8 cellular contexts compared by ENCODE assay signal in the genomic region with DNA sequence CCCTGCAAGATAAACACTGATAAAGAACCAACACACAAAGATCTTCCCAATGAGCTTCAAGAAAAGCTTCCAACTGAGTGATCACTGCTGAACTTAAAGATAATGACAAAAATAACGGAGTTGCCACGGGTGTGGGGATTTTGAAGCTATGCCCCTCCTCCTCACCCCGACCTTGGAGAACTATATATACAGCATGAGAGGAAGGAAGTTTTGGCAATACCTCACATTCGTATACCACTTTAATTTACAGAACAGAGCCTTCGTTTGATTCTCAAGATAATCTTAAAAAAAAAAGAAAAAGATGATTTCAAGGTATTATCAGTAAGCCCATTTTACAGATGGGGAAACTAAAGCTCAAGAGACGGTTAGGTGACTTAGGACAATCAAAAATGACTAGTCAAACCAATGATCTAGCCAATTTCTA. TPM values are rescaled to one million over a fixed set of nuclear protein-coding genes. Genes with fewer than 3 reads are reported as not detected.
DNase-seq lines count a peak whose midpoint lies in the region; ATAC-seq and TF ChIP-seq lines count a peak whose summit lies in the region.

No MANE protein-coding gene starts in this region.

- 52% methylated on average over 6 of the region's 6 CpGs for WGBS in hepatocyte (ENCODE audit: low lambda C conversion rate, missing lambda C conversion rate)

- no peaks in the 10 kb centered on the region for H3K9me2 ChIP-seq in hepatocyte (replicated peaks; ENCODE audit: insufficient read depth)

- no peaks in the 10 kb centered on the region for H3K27me3 ChIP-seq in hepatocyte

- TF ChIP-seq CTCF in WTC11 (IDR thresholded peaks at IDR 0.05) = no peak
- no peak for TF ChIP-seq CTCF in hepatocyte (IDR thresholded peaks at IDR 0.05; ENCODE audit: poor library complexity)

- DNase-seq in activated naive CD4-positive, alpha-beta T cell treated with anti-CD3 and anti-CD28 coated beads, Interleukin-2, amount 10 ng/mL, durations not matched to agents 7 days and 5 days = peak; percentile 26
- no peak for DNase-seq in activated naive CD4-positive, alpha-beta T cell treated with Interleukin-2 at 50 U/mL for 16 hours
- no peak for DNase-seq in WTC11 (ENCODE audit: low spot score)
- DNase-seq in hepatocyte (ENCODE audit: low spot score) = no peak
- DNase-seq in stimulated activated naive B cell treated with anti-CD40 and anti-IgM and Interleukin-4, amounts not matched to agents 10 μg/mL and 1 μg/mL and 100 μg/mL, for 72 hours = no peak
- DNase-seq in NCI-H146 (lab: John Stamatoyannopoulos, UW) = no peak
- DNase-seq in NCI-H526 treated with DMSO at 0.1 percent for 48 hours (lab: John Stamatoyannopoulos, UW) = no peak

- H4K20me1 ChIP-seq in hepatocyte (ENCODE audit: insufficient read depth, poor library complexity, severe bottlenecking) = no peaks in the 10 kb centered on the region

- no peaks in the 10 kb centered on the region for H3K4me1 ChIP-seq in hepatocyte (ENCODE audit: insufficient read depth)

- peak overlapping the region; percentile 63 for H3K4me3 ChIP-seq in hepatocyte

- peaks cover 41% of the 10 kb centered on the region for H3K4me1 Mint-ChIP-seq in activated naive CD4-positive, alpha-beta T cell treated with anti-CD3 and anti-CD28 coated beads, Interleukin-2, amount 10 ng/mL, durations not matched to agents 7 days and 5 days
- H3K4me1 Mint-ChIP-seq in WTC11 = peaks cover 18% of the 10 kb centered on the region
- H3K4me1 Mint-ChIP-seq in stimulated activated naive B cell treated with anti-CD40 and anti-IgM and Interleukin-4, amounts not matched to agents 10 μg/mL and 1 μg/mL and 100 μg/mL, for 72 hours = peaks cover 25 to 38% of the 10 kb centered on the region in 2 donors

- H3K36me3 Mint-ChIP-seq in activated naive CD4-positive, alpha-beta T cell treated with anti-CD3 and anti-CD28 coated beads, Interleukin-2, amount 10 ng/mL, durations not matched to agents 7 days and 5 days = peaks cover 32% of the 10 kb centered on the region
- H3K36me3 Mint-ChIP-seq in WTC11 = no peaks in the 10 kb centered on the region
- H3K36me3 Mint-ChIP-seq in stimulated activated naive B cell treated with anti-CD40 and anti-IgM and Interleukin-4, amounts not matched to agents 10 μg/mL and 1 μg/mL and 100 μg/mL, for 72 hours = peaks cover 11 to 26% of the 10 kb centered on the region in 2 donors

- H3K9me3 ChIP-seq in hepatocyte (ENCODE audit: low read depth) = no peaks in the 10 kb centered on the region

- no peak for ATAC-seq in WTC11
- ATAC-seq in stimulated activated naive B cell treated with anti-CD40 and anti-IgM and Interleukin-4, amounts not matched to agents 10 μg/mL and 1 μg/mL and 100 μg/mL, for 72 hours (replicated peaks) = no peak
- no peak for ATAC-seq in GM18858 (IDR thresholded peaks at IDR 0.05; ENCODE audit: unreplicated experiment)

- H2AFZ ChIP-seq in hepatocyte = peak overlapping the region; percentile 77

- no peaks in the 10 kb centered on the region for H3K27me3 Mint-ChIP-seq in activated naive CD4-positive, alpha-beta T cell treated with anti-CD3 and anti-CD28 coated beads, Interleukin-2, amount 10 ng/mL, durations not matched to agents 7 days and 5 days
- H3K27me3 Mint-ChIP-seq in WTC11 (ENCODE audit: low read depth) = no peaks in the 10 kb centered on the region
- H3K27me3 Mint-ChIP-seq in stimulated activated naive B cell treated with anti-CD40 and anti-IgM and Interleukin-4, amounts not matched to agents 10 μg/mL and 1 μg/mL and 100 μg/mL, for 72 hours = no peaks in the 10 kb centered on the region

- peak overlapping the region; percentile 97 for H3K4me3 Mint-ChIP-seq in activated naive CD4-positive, alpha-beta T cell treated with anti-CD3 and anti-CD28 coated beads, Interleukin-2, amount 10 ng/mL, durations not matched to agents 7 days and 5 days
- peak overlapping the region; percentile 87 for H3K4me3 Mint-ChIP-seq in WTC11
- peak overlapping the region; percentile 94 for H3K4me3 Mint-ChIP-seq in stimulated activated naive B cell treated with anti-CD40 and anti-IgM and Interleukin-4, amounts not matched to agents 10 μg/mL and 1 μg/mL and 100 μg/mL, for 72 hours

- H3K27ac ChIP-seq in hepatocyte = peak overlapping the region; percentile 91

- H3K27ac Mint-ChIP-seq in activated naive CD4-positive, alpha-beta T cell treated with anti-CD3 and anti-CD28 coated beads, Interleukin-2, amount 10 ng/mL, durations not matched to agents 7 days and 5 days = peak overlapping the region; percentile 96
- H3K27ac Mint-ChIP-seq in WTC11 = peak overlapping the region; percentile 24
- peak overlapping the region; percentile 99 for H3K27ac Mint-ChIP-seq in stimulated activated naive B cell treated with anti-CD40 and anti-IgM and Interleukin-4, amounts not matched to agents 10 μg/mL and 1 μg/mL and 100 μg/mL, for 72 hours

- peaks cover 8% of the 10 kb centered on the region for H3K79me2 ChIP-seq in hepatocyte

- H3K36me3 ChIP-seq in hepatocyte (replicated peaks; ENCODE audit: insufficient read depth, low read depth) = no peaks in the 10 kb centered on the region

- POLR2A ChIA-PET in WTC11 (lab: Charles Lee) = interaction anchor here (0.7 to 1.8 kb wide), 5 partner anchors 133 to 169 kb away, joined by 3 to 5 read pairs (median 4); no protein-coding TSS in a partner anchor

- H3K9me3 Mint-ChIP-seq in activated naive CD4-positive, alpha-beta T cell treated with anti-CD3 and anti-CD28 coated beads, Interleukin-2, amount 10 ng/mL, durations not matched to agents 7 days and 5 days = no peaks in the 10 kb centered on the region
- no peaks in the 10 kb centered on the region for H3K9me3 Mint-ChIP-seq in WTC11
- no peaks in the 10 kb centered on the region for H3K9me3 Mint-ChIP-seq in stimulated activated naive B cell treated with anti-CD40 and anti-IgM and Interleukin-4, amounts not matched to agents 10 μg/mL and 1 μg/mL and 100 μg/mL, for 72 hours

- peak overlapping the region; percentile 79 for H3K4me2 ChIP-seq in hepatocyte

- CTCF ChIA-PET in activated naive CD4-positive, alpha-beta T cell treated with anti-CD3 and anti-CD28 coated beads, Interleukin-2, amount 10 ng/mL, durations not matched to agents 7 days and 5 days (lab: Charles Lee) = interaction anchor here (1.1 to 8.3 kb wide), 4 partner anchors 37 to 265 kb away, joined by 3 to 100 read pairs (median 6); no protein-coding TSS in a partner anchor
- CTCF ChIA-PET in WTC11 (lab: Charles Lee) = interaction anchor here (0.8 to 1.3 kb wide), 5 partner anchors 26 to 328 kb away, joined by 3 to 8 read pairs (median 3); partner anchors contain the start of gene ZC2HC1C

TF ChIP-seq in WTC11, 78 proteins besides CTCF, POLR2A, EP300 and RAD21:
- no peak for TF ChIP-seq CREB1 (CRISPR knock-in tag; IDR thresholded peaks at IDR 0.05)
- TF ChIP-seq ZNF121 (CRISPR knock-in tag; IDR thresholded peaks at IDR 0.05) = no peak
- no peak for TF ChIP-seq MYBL2 (CRISPR knock-in tag; IDR thresholded peaks at IDR 0.05)
- TF ChIP-seq ATF1 (CRISPR knock-in tag; IDR thresholded peaks at IDR 0.05) = no peak
- TF ChIP-seq ZNF138 (CRISPR knock-in tag; conservative IDR thresholded peaks at IDR 0.05) = no peak
- no peak for TF ChIP-seq SOX15 (CRISPR knock-in tag; IDR thresholded peaks at IDR 0.05)
- no peak for TF ChIP-seq ATF2 (CRISPR knock-in tag; IDR thresholded peaks at IDR 0.05; ENCODE audit: borderline replicate concordance, low read depth)
- peak; percentile 62; the same call in 1 of the 2 replicates for TF ChIP-seq GTF2I (CRISPR knock-in tag; conservative IDR thresholded peaks at IDR 0.05)

RNA-seq across cellular contexts. Expression of gene NEK9, which starts 0.7 kb away (rescaled TPM):
- total RNA-seq in WTC11 (2021) (50.8 to 60.5 TPM (median 59.1 TPM) in 3 replicates), hepatocyte (19.5 and 21.1 TPM in 2 replicates)
- 8.8 and 12.9 TPM in 2 replicates for polyA plus RNA-seq in hepatocyte

RNA-seq across cellular contexts. Expression of gene TMED10, which starts 50.3 kb away (rescaled TPM):
- total RNA-seq in WTC11 (2021) = 214 to 234 TPM (median 220 TPM) in 3 replicates
- total RNA-seq in hepatocyte = 375 and 378 TPM in 2 replicates
- polyA plus RNA-seq in hepatocyte = 390 and 411 TPM in 2 replicates

RNA-seq across cellular contexts. Expression of gene ZC2HC1C, which starts 56.7 kb away (rescaled TPM):
- total RNA-seq in WTC11 (2021) = 1.3 to 1.8 TPM (median 1.6 TPM) in 3 replicates
- total RNA-seq in hepatocyte = 1.7 and 14.9 TPM in 2 replicates
- polyA plus RNA-seq in hepatocyte = 1.1 and 3.8 TPM in 2 replicates

Comparison
In these comparisons a context has a peak if more than half of its experiments do, and no peak if none do; other contexts are left out.
1. H3K27ac Mint-ChIP-seq: peak in every context shown above with its lines; median percentile 99 in stimulated activated naive B cell treated with anti-CD40 and anti-IgM and Interleukin-4, amounts not matched to agents 10 μg/mL and 1 μg/mL and 100 μg/mL, for 72 hours; 96 in activated naive CD4-positive, alpha-beta T cell treated with anti-CD3 and anti-CD28 coated beads, Interleukin-2, amount 10 ng/mL, durations not matched to agents 7 days and 5 days; 24 in WTC11.